Comparison of ENCODE assay signal across 10 cellular contexts in the genomic region with DNA sequence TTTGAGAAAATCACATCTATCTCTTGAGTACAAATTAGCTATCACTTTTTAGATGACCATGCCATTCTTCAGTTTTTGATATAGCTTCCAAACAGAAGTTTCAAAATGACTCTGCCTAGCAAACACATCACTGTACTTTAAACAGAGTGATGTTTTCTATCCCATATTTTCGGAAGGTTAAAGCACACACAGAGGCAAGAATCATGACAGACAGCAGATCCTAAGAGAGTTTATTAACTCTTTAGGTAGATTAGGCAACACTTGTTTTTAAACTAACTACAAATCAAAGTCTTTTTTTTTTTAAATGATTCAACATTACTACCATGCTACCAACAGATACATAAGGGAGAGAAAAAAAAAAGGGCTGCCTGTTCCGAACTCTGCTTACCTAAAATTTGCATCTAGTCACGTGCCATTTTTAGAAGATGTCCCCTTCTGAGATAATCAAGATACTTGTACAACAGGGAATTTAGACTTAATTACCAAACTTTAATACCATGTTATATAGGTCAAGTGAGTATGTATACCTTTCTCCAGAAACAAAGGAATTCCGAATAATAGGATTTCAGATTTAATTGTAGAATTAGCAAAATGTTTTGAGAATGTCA. TPM values are rescaled to one million over a fixed set of nuclear protein-coding genes. Genes with fewer than 3 reads are reported as not detected.
DNase-seq lines count a peak whose midpoint lies in the region; ATAC-seq and TF ChIP-seq lines count a peak whose summit lies in the region.
"Had no signal": no experiment of that assay in that cellular context is flagged by ENCODE, and none has a peak within 500 bp of the region (broad histone marks: within the 10 kb centered on the region; RNA-seq: fewer than 3 reads in every experiment).

No MANE protein-coding gene starts in this region.

- no peak overlapping the region for H2BK15ac ChIP-seq in mesendoderm (replicated peaks; ENCODE audit: low read depth)

- H3K56ac ChIP-seq in mesendoderm (ENCODE audit: low read length), result no peak overlapping the region

- TF ChIP-seq CTCF in heart left ventricle (IDR thresholded peaks at IDR 0.05) (no peak), astrocyte of the spinal cord (IDR thresholded peaks at IDR 0.05; ENCODE audit: low read depth, low read length) (no peak)

- WGBS in heart left ventricle, 4 donors, result 23 to 33% (median 32%) methylated on average over 4 of the region's 4 CpGs
- WGBS in mesendoderm (ENCODE audit: extremely low coverage, insufficient coverage, low lambda C conversion rate), result no CpG with 5 or more reads among the region's 4 CpGs
- 51% methylated on average over 4 of the region's 4 CpGs for WGBS in urinary bladder

- in situ Hi-C loops in astrocyte of the spinal cord (cut with HindIII; ENCODE audit: low sequenced_read_pairs), result no loop called here

- H3K9me3 ChIP-seq in heart left ventricle, result no peaks in the 10 kb centered on the region

- DNase-seq in heart left ventricle, result no peak
- DNase-seq in left cardiac atrium, result no peak
- no peak for DNase-seq in astrocyte of the spinal cord (ENCODE audit: low read depth, low spot score)
- DNase-seq in mesendoderm, result no peak
- no peak for DNase-seq in RPMI8226
- DNase-seq in head of caudate nucleus, result no peak
- DNase-seq: activated CD4-positive, alpha-beta T cell treated with anti-CD3 and anti-CD28 coated beads for 48 hours; COR-L47 had no signal

- no peak overlapping the region for H2AK5ac ChIP-seq in mesendoderm (ENCODE audit: low read length)

- no peak overlapping the region for H2BK120ac ChIP-seq in mesendoderm (ENCODE audit: low read depth, low read length)

- peaks cover 2% of the 10 kb centered on the region for H3K79me1 ChIP-seq in mesendoderm (ENCODE audit: low read length)

- intact Hi-C loops in heart left ventricle (cut with DNase I), result loop anchor here in 9 of 10 donors (5.0 to 10.0 kb wide), 15 partner anchors 64 to 574 kb away; no protein-coding TSS in a partner anchor
- intact Hi-C loops in left cardiac atrium (cut with DNase I), result loop anchor here (5.0 to 10.0 kb wide), 2 partner anchors 59 to 166 kb away; no protein-coding TSS in a partner anchor
- intact Hi-C loops in head of caudate nucleus (cut with DNase I), result no loop called here

- H3K27me3 ChIP-seq in heart left ventricle (no peaks in the 10 kb centered on the region), mesendoderm (ENCODE audit: insufficient read depth, low read length, poor library complexity) (no peaks in the 10 kb centered on the region)

- H2BK5ac ChIP-seq in mesendoderm (ENCODE audit: low read length), result no peak overlapping the region

- H4K5ac ChIP-seq in mesendoderm (ENCODE audit: low read length), result no peak overlapping the region

- H3K18ac ChIP-seq in mesendoderm (ENCODE audit: low read length), result no peak overlapping the region

- no peak for TF ChIP-seq POLR2A in heart left ventricle (IDR thresholded peaks at IDR 0.05)

- H3K23ac ChIP-seq in mesendoderm (ENCODE audit: low read length), result no peak overlapping the region

- H3K4me2 ChIP-seq in mesendoderm (ENCODE audit: low read length), result no peak overlapping the region

- H3K27ac ChIP-seq in heart left ventricle (peak overlapping the region; percentile 8 to 98 (median 97)), mesendoderm (ENCODE audit: low read depth, low read length) (no peak overlapping the region), urinary bladder (ENCODE audit: low read depth) (peak overlapping the region; percentile 2)

- peak overlapping the region in 11 of 12 donors; percentile 6 to 98 (median 85) for H3K4me3 ChIP-seq in heart left ventricle
- H3K4me3 ChIP-seq in astrocyte of the spinal cord (ENCODE audit: low read depth, low read length), result peak overlapping the region; percentile 63
- H3K4me3 ChIP-seq in mesendoderm (ENCODE audit: low read length), result no peak overlapping the region
- H3K4me3 ChIP-seq in urinary bladder (ENCODE audit: low read depth, low read length), result peak overlapping the region; percentile 89

- peaks cover 39% of the 10 kb centered on the region for H3K79me2 ChIP-seq in mesendoderm (ENCODE audit: control insufficient read depth, insufficient read depth, low read length)

- H4K8ac ChIP-seq in mesendoderm (ENCODE audit: low read depth, low read length), result no peak overlapping the region

- no peak overlapping the region for H3K4ac ChIP-seq in mesendoderm (ENCODE audit: low read depth, low read length)

- H3K9ac ChIP-seq in mesendoderm (ENCODE audit: low read length), result peak overlapping the region; percentile 41

- H3K4me1 ChIP-seq in heart left ventricle (peaks cover 0 to 65% (median 31%) of the 10 kb centered on the region in 12 donors), mesendoderm (ENCODE audit: control insufficient read depth, low read depth, low read length) (peaks cover 2% of the 10 kb centered on the region), urinary bladder (ENCODE audit: insufficient read depth) (no peaks in the 10 kb centered on the region)

- H3K36me3 ChIP-seq in heart left ventricle (no peaks in the 10 kb centered on the region), mesendoderm (ENCODE audit: control insufficient read depth, insufficient read depth, low read length) (no peaks in the 10 kb centered on the region), urinary bladder (ENCODE audit: insufficient read depth) (no peaks in the 10 kb centered on the region)

- ATAC-seq in heart left ventricle (no peak), left cardiac atrium (no peak), HG03039 (IDR thresholded peaks at IDR 0.05; ENCODE audit: unreplicated experiment) (no peak)

RNA-seq across cellular contexts. Expression of gene RBMS1, which starts 2.7 kb away (rescaled TPM):
- 100 to 1,000 TPM in 1 of 9 donors, 10 to 100 TPM in 8; 44.2 to 102 (median 61.5) TPM for total RNA-seq in heart left ventricle
- 10 to 100 TPM; 32.4 to 38.1 TPM for polyA plus RNA-seq in heart left ventricle
- total RNA-seq in left cardiac atrium, result 10 to 100 TPM; 56.8 to 74.8 TPM
- 147 TPM for polyA plus RNA-seq in mesendoderm (2013, experiment 1 of 2)
- polyA plus RNA-seq in mesendoderm (2013, experiment 2 of 2), result 139 TPM
- 182 TPM for total RNA-seq in urinary bladder
- 41.7 TPM for polyA plus RNA-seq in urinary bladder
